In the genomic region with DNA sequence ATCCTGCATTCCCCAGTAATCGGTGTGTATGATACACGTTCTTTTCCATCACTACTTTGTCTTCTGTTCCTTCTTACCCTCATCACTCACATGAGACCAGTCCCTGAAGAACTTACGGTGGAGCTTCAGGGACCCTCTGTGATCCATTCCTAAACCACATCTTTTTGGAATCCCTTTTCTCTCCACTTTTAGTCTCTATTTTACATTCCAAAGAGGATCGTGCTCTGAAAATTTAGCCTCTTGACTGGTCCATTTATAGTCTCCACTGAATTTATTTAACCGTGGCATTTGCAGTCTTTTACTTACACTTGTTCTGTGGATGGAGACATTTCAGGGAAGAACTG, we compare ENCODE assay signal across 22 cellular contexts.
"Had no signal": no experiment of that assay in that cellular context is flagged by ENCODE, and none has a peak within 500 bp of the region (broad histone marks: within the 10 kb centered on the region; RNA-seq: fewer than 3 reads in every experiment).

No MANE protein-coding gene starts in this region.

- H3K27me3 ChIP-seq: brain microvascular endothelial cell, hepatocyte, testis, upper lobe of right lung had no signal

- ATAC-seq: effector memory CD8-positive, alpha-beta T cell; natural killer cell treated with Interleukin-12 subunit alpha and Interleukin-12 subunit beta and Interleukin-15 and Interleukin-18, amount 100 ng/mL, for 72 hours; upper lobe of right lung had no signal

- H2AFZ ChIP-seq: hepatocyte had no signal

- H3K4me3 ChIP-seq: hepatocyte, lung, testis, upper lobe of right lung had no signal

- H3K9me3 Mint-ChIP-seq: activated CD4-positive, alpha-beta T cell treated with anti-CD3 and anti-CD28 coated beads, Interleukin-2, amount 10 ng/mL, durations not matched to agents 7 days and 5 days; activated T-helper 1 cell treated with anti-CD3 and anti-CD28 coated beads, Interleukin-12 subunit alpha, Interleukin-12 subunit beta, Interleukin-2, Interleukin-4 antibody, amounts not matched to agents 30 ng/mL and 10 ng/mL and 1 ng/mL, durations not matched to agents 14 hours and 24 hours and 36 hours; dendritic cell treated with granulocyte-macrophage colony-stimulating factor and Interleukin-4, amounts not matched to agents 40 ng/mL and 50 ng/mL, for 4 days; effector memory CD8-positive, alpha-beta T cell; mesothelial cell of epicardium; natural killer cell treated with Interleukin-12 subunit alpha and Interleukin-12 subunit beta and Interleukin-15 and Interleukin-18, amount 100 ng/mL, for 72 hours had no signal

- H3K4me3 Mint-ChIP-seq: activated CD4-positive, alpha-beta T cell treated with anti-CD3 and anti-CD28 coated beads, Interleukin-2, amount 10 ng/mL, durations not matched to agents 7 days and 5 days; activated T-helper 1 cell treated with anti-CD3 and anti-CD28 coated beads, Interleukin-12 subunit alpha, Interleukin-12 subunit beta, Interleukin-2, Interleukin-4 antibody, amounts not matched to agents 30 ng/mL and 10 ng/mL and 1 ng/mL, durations not matched to agents 14 hours and 24 hours and 36 hours; dendritic cell treated with granulocyte-macrophage colony-stimulating factor and Interleukin-4, amounts not matched to agents 40 ng/mL and 50 ng/mL, for 4 days; effector memory CD8-positive, alpha-beta T cell; mesothelial cell of epicardium; natural killer cell treated with Interleukin-12 subunit alpha and Interleukin-12 subunit beta and Interleukin-15 and Interleukin-18, amount 100 ng/mL, for 72 hours had no signal

- H3K4me1 Mint-ChIP-seq: activated CD4-positive, alpha-beta T cell treated with anti-CD3 and anti-CD28 coated beads, Interleukin-2, amount 10 ng/mL, durations not matched to agents 7 days and 5 days; mesothelial cell of epicardium had no signal

- H3K27ac ChIP-seq: brain microvascular endothelial cell, hepatocyte, testis, upper lobe of right lung had no signal

- H3K4me2 ChIP-seq: hepatocyte had no signal

- H3K27me3 Mint-ChIP-seq: activated CD4-positive, alpha-beta T cell treated with anti-CD3 and anti-CD28 coated beads, Interleukin-2, amount 10 ng/mL, durations not matched to agents 7 days and 5 days; dendritic cell treated with granulocyte-macrophage colony-stimulating factor and Interleukin-4, amounts not matched to agents 40 ng/mL and 50 ng/mL, for 4 days; effector memory CD8-positive, alpha-beta T cell; natural killer cell treated with Interleukin-12 subunit alpha and Interleukin-12 subunit beta and Interleukin-15 and Interleukin-18, amount 100 ng/mL, for 72 hours; progenitor cell of endocrine pancreas had no signal

- DNase-seq: activated CD4-positive, alpha-beta T cell treated with anti-CD3 and anti-CD28 coated beads, Interleukin-2, amount 10 ng/mL, durations not matched to agents 7 days and 5 days; activated naive CD4-positive, alpha-beta T cell treated with Interleukin-2 at 50 U/mL for 16 hours; aorta; brain microvascular endothelial cell; cerebellar nuclear complex; effector memory CD8-positive, alpha-beta T cell; foreskin fibroblast; stimulated activated CD4-positive, alpha-beta T cell treated with anti-CD3 and anti-CD28 coated beads, Interleukin-12 subunit alpha, Interleukin-12 subunit beta, amount 100 ng/mL, for 4 hours; stimulated activated CD4-positive, alpha-beta T cell treated with anti-CD3 and anti-CD28 coated beads, Interleukin-1b, Interleukin-23, amount 100 ng/mL, for 48 hours; stimulated activated CD8-positive, alpha-beta memory T cell treated with anti-CD3 and anti-CD28 coated beads, Interleukin-4, amount 100 ng/mL, for 48 hours; stimulated activated naive CD4-positive, alpha-beta T cell treated with Interleukin-2 at 50 U/mL for 16 hours; T-helper 1 cell; T1000; testis; upper lobe of right lung had no signal

- H3K79me2 ChIP-seq: hepatocyte had no signal

- H3K9me3 ChIP-seq: testis, upper lobe of right lung had no signal

- H3K4me1 ChIP-seq: testis, upper lobe of right lung had no signal

- H3K27ac Mint-ChIP-seq: activated CD4-positive, alpha-beta T cell treated with anti-CD3 and anti-CD28 coated beads, Interleukin-2, amount 10 ng/mL, durations not matched to agents 7 days and 5 days; activated T-helper 1 cell treated with anti-CD3 and anti-CD28 coated beads, Interleukin-12 subunit alpha, Interleukin-12 subunit beta, Interleukin-2, Interleukin-4 antibody, amounts not matched to agents 30 ng/mL and 10 ng/mL and 1 ng/mL, durations not matched to agents 14 hours and 24 hours and 36 hours; dendritic cell treated with granulocyte-macrophage colony-stimulating factor and Interleukin-4, amounts not matched to agents 40 ng/mL and 50 ng/mL, for 4 days; mesothelial cell of epicardium; progenitor cell of endocrine pancreas had no signal
